8 cellular contexts compared by ENCODE assay signal in the genomic region with DNA sequence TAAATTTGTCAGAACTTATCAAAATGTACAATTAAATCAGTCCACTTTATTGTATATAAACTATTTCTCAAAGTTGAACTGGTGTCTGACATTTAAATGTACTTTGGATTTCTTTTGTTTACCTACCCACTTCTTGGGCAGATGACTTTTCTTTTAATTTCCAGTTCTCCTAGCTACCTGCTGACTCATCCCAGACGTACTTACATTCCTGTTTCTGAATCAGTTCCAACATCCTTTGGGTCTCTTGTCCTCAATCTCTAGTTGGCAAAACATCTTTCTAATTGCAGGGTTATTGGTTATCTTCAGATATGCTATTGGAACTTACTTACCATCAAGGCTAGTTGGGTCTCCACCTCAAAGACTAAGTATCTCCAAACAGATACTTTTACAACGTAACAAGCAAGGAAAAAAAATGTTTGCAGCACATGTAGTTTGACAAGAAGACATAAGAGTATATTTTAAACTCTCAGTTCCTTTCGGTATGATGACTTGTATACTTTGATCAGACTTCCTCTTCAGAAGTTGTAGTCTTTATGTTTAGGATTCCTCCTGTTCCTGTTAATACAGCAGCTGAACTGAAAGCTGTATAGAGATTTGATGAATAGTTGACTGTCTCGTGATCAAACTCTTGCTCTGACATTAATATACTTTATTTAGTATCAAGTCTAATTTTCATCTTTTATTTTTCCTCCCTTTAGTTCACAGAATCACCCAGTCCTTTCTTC. TPM values are rescaled to one million over a fixed set of nuclear protein-coding genes. Genes with fewer than 3 reads are reported as not detected.
A peak's percentile ranks its signal among the peaks of the same experiment; 100 is the strongest.
DNase-seq lines count a peak whose midpoint lies in the region; ATAC-seq and TF ChIP-seq lines count a peak whose summit lies in the region.

No MANE protein-coding gene starts in this region.

- H3K9me3 ChIP-seq in esophagus squamous epithelium (no peaks in the 10 kb centered on the region), WERI-Rb-1 (ENCODE audit: severe bottlenecking) (no peaks in the 10 kb centered on the region), right atrium auricular region (no peaks in the 10 kb centered on the region)

- H3K36me3 ChIP-seq in esophagus squamous epithelium (no peaks in the 10 kb centered on the region), WERI-Rb-1 (no peaks in the 10 kb centered on the region), right atrium auricular region (no peaks in the 10 kb centered on the region)

- H3K4me1 ChIP-seq in esophagus squamous epithelium, result peaks cover 18 to 70% (median 44%) of the 10 kb centered on the region in 3 donors
- peaks cover 0 to 48% of the 10 kb centered on the region in 2 donors for H3K4me1 ChIP-seq in right atrium auricular region

- no peak for ATAC-seq in activated CD8-positive, alpha-beta memory T cell treated with anti-CD3 and anti-CD28 coated beads, Interleukin-2, amount 10 ng/mL, durations not matched to agents 7 days and 5 days
- no peak for ATAC-seq in stimulated activated naive CD8-positive, alpha-beta T cell treated with anti-CD3 and anti-CD28 coated beads, Interleukin-15, amount 100 ng/mL, for 72 hours
- ATAC-seq in GM19463 (IDR thresholded peaks at IDR 0.05; ENCODE audit: unreplicated experiment), result no peak

- H3K36me3 Mint-ChIP-seq in activated CD8-positive, alpha-beta memory T cell treated with anti-CD3 and anti-CD28 coated beads, Interleukin-2, amount 10 ng/mL, durations not matched to agents 7 days and 5 days, result peaks cover 7% of the 10 kb centered on the region

- no peak for DNase-seq in activated CD8-positive, alpha-beta memory T cell treated with anti-CD3 and anti-CD28 coated beads, Interleukin-2, amount 10 ng/mL, durations not matched to agents 7 days and 5 days
- no peak for DNase-seq in activated CD8-positive, alpha-beta memory T cell treated with anti-CD3 and anti-CD28 coated beads, Interleukin-2, amount 50 U/mL, for 48 hours
- DNase-seq in RPMI7951 (ENCODE audit: low read depth) (peak; percentile 78), esophagus squamous epithelium (lab: John Stamatoyannopoulos, UW) (no peak), WERI-Rb-1 (no peak), right atrium auricular region (ENCODE audit: low spot score) (no peak)
- DNase-seq in stimulated activated naive CD8-positive, alpha-beta T cell treated with anti-CD3 and anti-CD28 coated beads, Interleukin-15, amount 100 ng/mL, for 72 hours, result no peak

- no peak for TF ChIP-seq POLR2A in esophagus squamous epithelium (IDR thresholded peaks at IDR 0.05)

- no peaks in the 10 kb centered on the region for H3K27me3 Mint-ChIP-seq in activated CD8-positive, alpha-beta memory T cell treated with anti-CD3 and anti-CD28 coated beads, Interleukin-2, amount 10 ng/mL, durations not matched to agents 7 days and 5 days
- no peaks in the 10 kb centered on the region for H3K27me3 Mint-ChIP-seq in stimulated activated naive CD8-positive, alpha-beta T cell treated with anti-CD3 and anti-CD28 coated beads, Interleukin-15, amount 100 ng/mL, for 72 hours

- TF ChIP-seq CTCF in esophagus squamous epithelium (IDR thresholded peaks at IDR 0.05) (no peak), WERI-Rb-1 (IDR thresholded peaks at IDR 0.05; ENCODE audit: low read depth, low read length) (no peak), right atrium auricular region (IDR thresholded peaks at IDR 0.05) (no peak)

- H3K4me3 ChIP-seq in esophagus squamous epithelium (no peak overlapping the region), WERI-Rb-1 (ENCODE audit: low read depth, low read length) (no peak overlapping the region), right atrium auricular region (no peak overlapping the region)

- CTCF ChIA-PET in activated CD8-positive, alpha-beta memory T cell treated with anti-CD3 and anti-CD28 coated beads, Interleukin-2, amount 10 ng/mL, durations not matched to agents 7 days and 5 days (lab: Charles Lee), result interaction anchor here (1.3 to 7.8 kb wide), 2 partner anchors 22 to 44 kb away, joined by 3 to 70 read pairs; a partner anchor contains a TSS

- intact Hi-C loops in esophagus squamous epithelium (cut with DNase I), result no loop called here

- H3K27ac ChIP-seq in esophagus squamous epithelium, result peak overlapping the region in 3 of 4 donors; percentile 53 to 62 (median 54)
- H3K27ac ChIP-seq in WERI-Rb-1, result no peak overlapping the region
- H3K27ac ChIP-seq in right atrium auricular region, result peak overlapping the region in 1 of 2 donors; percentile 70

- H3K9me3 Mint-ChIP-seq in activated CD8-positive, alpha-beta memory T cell treated with anti-CD3 and anti-CD28 coated beads, Interleukin-2, amount 10 ng/mL, durations not matched to agents 7 days and 5 days (ENCODE audit: low read depth), result no peaks in the 10 kb centered on the region
- H3K9me3 Mint-ChIP-seq in stimulated activated naive CD8-positive, alpha-beta T cell treated with anti-CD3 and anti-CD28 coated beads, Interleukin-15, amount 100 ng/mL, for 72 hours, result no peaks in the 10 kb centered on the region

- peak overlapping the region; percentile 62 for H3K4me3 Mint-ChIP-seq in activated CD8-positive, alpha-beta memory T cell treated with anti-CD3 and anti-CD28 coated beads, Interleukin-2, amount 10 ng/mL, durations not matched to agents 7 days and 5 days
- H3K4me3 Mint-ChIP-seq in stimulated activated naive CD8-positive, alpha-beta T cell treated with anti-CD3 and anti-CD28 coated beads, Interleukin-15, amount 100 ng/mL, for 72 hours, result peak overlapping the region; percentile 63 to 75

- peak overlapping the region; percentile 87 for H3K27ac Mint-ChIP-seq in activated CD8-positive, alpha-beta memory T cell treated with anti-CD3 and anti-CD28 coated beads, Interleukin-2, amount 10 ng/mL, durations not matched to agents 7 days and 5 days
- peak overlapping the region in 1 of 2 donors; percentile 89 for H3K27ac Mint-ChIP-seq in stimulated activated naive CD8-positive, alpha-beta T cell treated with anti-CD3 and anti-CD28 coated beads, Interleukin-15, amount 100 ng/mL, for 72 hours

- WGBS in esophagus squamous epithelium, 2 donors, result 18 to 24% methylated on average over 4 of the region's 4 CpGs

- peaks cover 90% of the 10 kb centered on the region for H3K4me1 Mint-ChIP-seq in activated CD8-positive, alpha-beta memory T cell treated with anti-CD3 and anti-CD28 coated beads, Interleukin-2, amount 10 ng/mL, durations not matched to agents 7 days and 5 days
- peaks cover 93% of the 10 kb centered on the region for H3K4me1 Mint-ChIP-seq in stimulated activated naive CD8-positive, alpha-beta T cell treated with anti-CD3 and anti-CD28 coated beads, Interleukin-15, amount 100 ng/mL, for 72 hours

- no peaks in the 10 kb centered on the region for H3K27me3 ChIP-seq in esophagus squamous epithelium
- H3K27me3 ChIP-seq in WERI-Rb-1 (ENCODE audit: insufficient read depth, low read depth, severe bottlenecking), result no peaks in the 10 kb centered on the region
- no peaks in the 10 kb centered on the region for H3K27me3 ChIP-seq in right atrium auricular region

RNA-seq across cellular contexts. Expression of a gene that starts 43.2 kb away (rescaled TPM):
- total RNA-seq in activated CD8-positive, alpha-beta memory T cell treated with anti-CD3 and anti-CD28 coated beads, Interleukin-2, amount 10 ng/mL, durations not matched to agents 7 days and 5 days, result 100 to 1,000 TPM in 1 of 2 experiments, 10 to 100 TPM in 1; 96.6 to 104 TPM
- 16.7 and 19.1 TPM in 2 replicates for total RNA-seq in RPMI7951 (2014; rRNA removed; shearing (Covaris generic))
- total RNA-seq in esophagus squamous epithelium (10 to 100 TPM; 17.9 to 37.6 (median 25.4) TPM), right atrium auricular region (10 to 100 TPM; 47.7 to 88.9 TPM)
